ENCODE assay signal across 8 cellular contexts in the genomic region with DNA sequence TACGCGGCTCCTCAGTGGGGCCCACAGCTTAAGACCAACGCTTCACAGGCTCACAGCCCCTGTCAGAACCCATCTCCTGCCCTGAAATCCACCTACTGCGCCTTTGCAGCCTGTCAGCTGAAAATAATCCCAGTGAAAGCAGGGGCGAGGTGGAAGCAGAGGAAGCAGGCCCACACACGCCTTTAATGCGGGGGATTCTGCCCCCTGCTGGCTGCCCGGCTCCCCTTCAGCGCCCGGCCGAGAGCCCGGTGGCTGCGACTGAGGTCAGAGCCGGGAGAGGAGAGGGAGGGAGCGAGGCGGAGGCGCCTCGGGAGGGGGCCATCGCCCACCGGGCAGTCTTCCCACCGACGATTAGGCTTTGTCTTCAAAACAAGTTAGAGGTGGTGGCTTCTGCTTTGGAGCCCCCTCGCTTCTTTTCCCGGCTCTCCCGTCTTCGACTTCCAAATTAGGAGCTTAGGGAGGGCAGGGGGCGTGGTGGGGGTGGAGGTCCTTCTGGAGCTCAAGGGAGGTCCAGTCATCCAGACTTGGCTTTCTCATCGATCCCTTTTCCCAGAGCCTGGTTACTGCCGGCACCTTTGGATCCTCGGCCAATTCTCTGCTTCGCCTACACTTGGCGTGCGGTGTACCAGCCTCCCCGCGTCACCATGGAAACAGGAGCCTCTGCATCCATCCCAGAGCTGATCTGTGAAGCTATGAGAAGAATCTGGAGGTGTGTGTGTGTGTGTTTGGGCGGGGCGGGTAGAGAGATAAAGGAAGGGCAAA. TPM values are rescaled to one million over a fixed set of nuclear protein-coding genes. Genes with fewer than 3 reads are reported as not detected.
DNase-seq lines count a peak whose midpoint lies in the region; ATAC-seq and TF ChIP-seq lines count a peak whose summit lies in the region.

No MANE protein-coding gene starts in this region.

- H3K9me3 ChIP-seq in DOHH2 (ENCODE audit: control insufficient read depth, insufficient read depth, low read length): no peaks in the 10 kb centered on the region
- no peaks in the 10 kb centered on the region for H3K9me3 ChIP-seq in liver (ENCODE audit: control insufficient read depth in 4 of 4, low read length in 3 of 4)

- WGBS in liver: 7% methylated on average over 37 of the region's 37 CpGs

- TF ChIP-seq RAD21 in liver (IDR thresholded peaks at IDR 0.05): peak; percentile 97 to 98

- peak; percentile 66 for ATAC-seq in HG03135 (IDR thresholded peaks at IDR 0.05; ENCODE audit: unreplicated experiment)
- ATAC-seq in GM18861 (IDR thresholded peaks at IDR 0.05; ENCODE audit: unreplicated experiment): no peak

- no peaks in the 10 kb centered on the region for H3F3A ChIP-seq in DOHH2 (ENCODE audit: control insufficient read depth, insufficient read depth)

- peak overlapping the region in 1 of 2 donors; percentile 31 for H3K9ac ChIP-seq in liver (ENCODE audit: low read depth in 1 of 2, low read length in 2 of 2)

- no peaks in the 10 kb centered on the region for H3K9me2 ChIP-seq in DOHH2 (replicated peaks; ENCODE audit: control insufficient read depth, low read length)

- peak overlapping the region; percentile 53 for H3K4me2 ChIP-seq in DOHH2 (ENCODE audit: low read length)

- TF ChIP-seq CTCF in DOHH2 (IDR thresholded peaks at IDR 0.05; ENCODE audit: low read depth, low read length, poor library complexity, severe bottlenecking) (peak; percentile 88), coronary artery (IDR thresholded peaks at IDR 0.05) (peak; percentile 90), liver (IDR thresholded peaks at IDR 0.05; ENCODE audit: low read depth, low read length, missing input control) (peak; percentile 98)

- H4K20me1 ChIP-seq in DOHH2 (ENCODE audit: control insufficient read depth, insufficient read depth, low read depth, low read length): no peaks in the 10 kb centered on the region

- H3K4me1 ChIP-seq in DOHH2 (ENCODE audit: control insufficient read depth, low read length): peaks cover 9% of the 10 kb centered on the region
- peaks cover 0 to 5% (median 0%) of the 10 kb centered on the region in 4 donors for H3K4me1 ChIP-seq in liver (ENCODE audit: control insufficient read depth in 4 of 4, insufficient read depth in 4 of 4, low read length in 3 of 4)

- DNase-seq in NCI-H510A treated with DMSO at 0.1 percent for 48 hours (lab: John Stamatoyannopoulos, UW) (peak; percentile 84), coronary artery (ENCODE audit: low spot score) (peak; percentile 76)
- peak; percentile 72 for DNase-seq in activated CD4-positive, alpha-beta T cell treated with anti-CD3 and anti-CD28 coated beads, Interleukin-2, amount 50 U/mL, for 1 hour
- DNase-seq in stimulated activated CD4-positive, alpha-beta T cell treated with anti-CD3 and anti-CD28 coated beads, Interleukin-2, amount 100 ng/mL, for 4 hours (ENCODE audit: low read depth): peak; percentile 55

- H3K27me3 ChIP-seq in DOHH2 (ENCODE audit: control insufficient read depth, low read length): peaks cover 18% of the 10 kb centered on the region
- H3K27me3 ChIP-seq in liver (ENCODE audit: control insufficient read depth in 4 of 4, insufficient read depth in 4 of 4, low read length in 3 of 4): no peaks in the 10 kb centered on the region

- no peak overlapping the region for H3K4me3 ChIP-seq in DOHH2 (ENCODE audit: low read length)
- peak overlapping the region; percentile 53 for H3K4me3 ChIP-seq in coronary artery
- peak overlapping the region in 1 of 3 donors; percentile 28 for H3K4me3 ChIP-seq in liver (ENCODE audit: low read depth in 1 of 3, low read length in 3 of 3)

- no peak overlapping the region for H3K27ac ChIP-seq in DOHH2 (ENCODE audit: low read depth, low read length)
- H3K27ac ChIP-seq in coronary artery: no peak overlapping the region
- no peak overlapping the region for H3K27ac ChIP-seq in liver (ENCODE audit: low read depth in 1 of 2, low read length in 2 of 2)

- H3K36me3 ChIP-seq in DOHH2 (ENCODE audit: control insufficient read depth, low read length) (no peaks in the 10 kb centered on the region), liver (ENCODE audit: control insufficient read depth in 4 of 4, insufficient read depth in 3 of 4, low read depth in 1 of 4, low read length in 3 of 4) (no peaks in the 10 kb centered on the region)

- H3K79me2 ChIP-seq in DOHH2 (ENCODE audit: control insufficient read depth, low read length): no peaks in the 10 kb centered on the region

TF ChIP-seq in liver, 16 proteins besides CTCF, POLR2A, EP300 and RAD21:
- TF ChIP-seq RXRA (IDR thresholded peaks at IDR 0.05): peak in 1 of 2 donors; percentile 20
- no peak for TF ChIP-seq NR2F2 (IDR thresholded peaks at IDR 0.05)

RNA-seq across cellular contexts. Expression of a gene that starts 25.2 kb away (rescaled TPM):
- total RNA-seq in liver: 1 to 10 TPM; 7.7 to 8.5 TPM
- polyA plus RNA-seq in liver: 10 to 100 TPM in 1 of 2 donors, 1 to 10 TPM in 1; 8.5 to 16.5 TPM

RNA-seq across cellular contexts. Expression of a gene that starts 34.5 kb away (rescaled TPM):
- total RNA-seq in liver: 10 to 100 TPM; 28.6 to 37.3 TPM
- 100 to 1,000 TPM in 1 of 2 donors, 10 to 100 TPM in 1; 92.5 to 162 TPM for polyA plus RNA-seq in liver

RNA-seq across cellular contexts. Expression of a gene that starts 38.9 kb away (rescaled TPM):
- total RNA-seq in liver: 10 to 100 TPM; 34.4 to 60.6 TPM
- polyA plus RNA-seq in liver: 10 to 100 TPM; 16.9 to 25.1 TPM
